In the genomic region with DNA sequence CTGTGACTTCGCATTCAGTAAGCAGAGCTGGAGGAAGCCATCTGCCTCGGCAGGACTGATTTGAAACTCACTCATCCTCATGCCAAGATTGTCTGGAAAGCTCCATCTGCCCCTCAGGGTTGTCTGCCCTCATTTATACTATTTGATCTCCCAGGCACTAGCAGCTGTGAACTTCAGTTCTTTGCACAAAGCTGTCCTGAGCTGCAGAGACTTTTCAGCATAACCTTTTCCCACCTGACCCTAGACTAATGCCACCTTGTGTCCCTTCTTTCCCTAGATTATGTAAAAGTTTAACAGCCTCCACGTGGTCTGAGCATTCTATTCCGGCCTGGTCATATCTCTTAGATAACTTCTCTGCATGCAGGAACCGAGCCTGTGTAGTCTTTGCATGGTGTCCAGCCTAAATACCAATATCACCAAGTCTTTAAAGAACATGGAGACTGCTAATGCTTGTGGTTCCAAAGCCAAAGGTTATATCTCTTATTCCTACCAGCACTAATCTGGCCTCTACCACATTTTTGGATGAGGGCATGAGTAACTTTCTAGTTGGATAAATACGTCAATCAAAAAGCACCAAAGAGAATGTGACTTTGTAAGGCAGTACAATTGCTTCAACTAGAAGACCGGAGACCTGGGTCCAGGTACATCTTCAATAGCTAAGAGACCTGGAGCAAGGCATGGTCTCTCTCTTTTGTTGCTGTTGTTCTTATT, we compare ENCODE assay signal across 1 cellular context.
TF ChIP-seq lines count a peak whose summit lies in the region.

No MANE protein-coding gene starts in this region.

TF ChIP-seq in K562, 482 proteins besides CTCF, POLR2A, EP300 and RAD21 (continued from another document and continues in another):
- no peak for TF ChIP-seq CBX2 (IDR thresholded peaks at IDR 0.05; ENCODE audit: insufficient read depth, low read length, poor library complexity, severe bottlenecking)
- TF ChIP-seq ZNF764 (CRISPR knock-in tag; IDR thresholded peaks at IDR 0.05; ENCODE audit: low read depth) = no peak
- no peak for TF ChIP-seq SMARCC2 (IDR thresholded peaks at IDR 0.05; ENCODE audit: low read depth)
- TF ChIP-seq ZFX (CRISPR knock-in tag; IDR thresholded peaks at IDR 0.05) = peak; percentile 37
- TF ChIP-seq POLR2AphosphoS2 (IDR thresholded peaks at IDR 0.05; ENCODE audit: low read length) = 0 out of 2 replicates have a peak, but pooled peaks have one; percentile 31
- no peak for TF ChIP-seq SRSF7 (optimal IDR thresholded peaks at IDR 0.05; ENCODE audit: low read depth, low read length)
- TF ChIP-seq ELF4 (CRISPR knock-in tag; IDR thresholded peaks at IDR 0.05) = no peak
- TF ChIP-seq SRSF9 (IDR thresholded peaks at IDR 0.05; ENCODE audit: borderline replicate concordance, low read depth, low read length) = no peak
- TF ChIP-seq ZNF354B (CRISPR knock-in tag; IDR thresholded peaks at IDR 0.05) = no peak
- TF ChIP-seq CBX5 (IDR thresholded peaks at IDR 0.05; ENCODE audit: borderline replicate concordance, low read depth) = no peak
- no peak for TF ChIP-seq ZKSCAN3 (CRISPR knock-in tag; IDR thresholded peaks at IDR 0.05)
- TF ChIP-seq FOXK1 (CRISPR knock-in tag; IDR thresholded peaks at IDR 0.05; ENCODE audit: borderline replicate concordance) = no peak
- no peak for TF ChIP-seq EHMT2 (IDR thresholded peaks at IDR 0.05)
- TF ChIP-seq JUNB (CRISPR knock-in tag; conservative IDR thresholded peaks at IDR 0.05) = no peak
- no peak for TF ChIP-seq ZNF143 (CRISPR knock-in tag; IDR thresholded peaks at IDR 0.05)
- TF ChIP-seq, protein P1, sequence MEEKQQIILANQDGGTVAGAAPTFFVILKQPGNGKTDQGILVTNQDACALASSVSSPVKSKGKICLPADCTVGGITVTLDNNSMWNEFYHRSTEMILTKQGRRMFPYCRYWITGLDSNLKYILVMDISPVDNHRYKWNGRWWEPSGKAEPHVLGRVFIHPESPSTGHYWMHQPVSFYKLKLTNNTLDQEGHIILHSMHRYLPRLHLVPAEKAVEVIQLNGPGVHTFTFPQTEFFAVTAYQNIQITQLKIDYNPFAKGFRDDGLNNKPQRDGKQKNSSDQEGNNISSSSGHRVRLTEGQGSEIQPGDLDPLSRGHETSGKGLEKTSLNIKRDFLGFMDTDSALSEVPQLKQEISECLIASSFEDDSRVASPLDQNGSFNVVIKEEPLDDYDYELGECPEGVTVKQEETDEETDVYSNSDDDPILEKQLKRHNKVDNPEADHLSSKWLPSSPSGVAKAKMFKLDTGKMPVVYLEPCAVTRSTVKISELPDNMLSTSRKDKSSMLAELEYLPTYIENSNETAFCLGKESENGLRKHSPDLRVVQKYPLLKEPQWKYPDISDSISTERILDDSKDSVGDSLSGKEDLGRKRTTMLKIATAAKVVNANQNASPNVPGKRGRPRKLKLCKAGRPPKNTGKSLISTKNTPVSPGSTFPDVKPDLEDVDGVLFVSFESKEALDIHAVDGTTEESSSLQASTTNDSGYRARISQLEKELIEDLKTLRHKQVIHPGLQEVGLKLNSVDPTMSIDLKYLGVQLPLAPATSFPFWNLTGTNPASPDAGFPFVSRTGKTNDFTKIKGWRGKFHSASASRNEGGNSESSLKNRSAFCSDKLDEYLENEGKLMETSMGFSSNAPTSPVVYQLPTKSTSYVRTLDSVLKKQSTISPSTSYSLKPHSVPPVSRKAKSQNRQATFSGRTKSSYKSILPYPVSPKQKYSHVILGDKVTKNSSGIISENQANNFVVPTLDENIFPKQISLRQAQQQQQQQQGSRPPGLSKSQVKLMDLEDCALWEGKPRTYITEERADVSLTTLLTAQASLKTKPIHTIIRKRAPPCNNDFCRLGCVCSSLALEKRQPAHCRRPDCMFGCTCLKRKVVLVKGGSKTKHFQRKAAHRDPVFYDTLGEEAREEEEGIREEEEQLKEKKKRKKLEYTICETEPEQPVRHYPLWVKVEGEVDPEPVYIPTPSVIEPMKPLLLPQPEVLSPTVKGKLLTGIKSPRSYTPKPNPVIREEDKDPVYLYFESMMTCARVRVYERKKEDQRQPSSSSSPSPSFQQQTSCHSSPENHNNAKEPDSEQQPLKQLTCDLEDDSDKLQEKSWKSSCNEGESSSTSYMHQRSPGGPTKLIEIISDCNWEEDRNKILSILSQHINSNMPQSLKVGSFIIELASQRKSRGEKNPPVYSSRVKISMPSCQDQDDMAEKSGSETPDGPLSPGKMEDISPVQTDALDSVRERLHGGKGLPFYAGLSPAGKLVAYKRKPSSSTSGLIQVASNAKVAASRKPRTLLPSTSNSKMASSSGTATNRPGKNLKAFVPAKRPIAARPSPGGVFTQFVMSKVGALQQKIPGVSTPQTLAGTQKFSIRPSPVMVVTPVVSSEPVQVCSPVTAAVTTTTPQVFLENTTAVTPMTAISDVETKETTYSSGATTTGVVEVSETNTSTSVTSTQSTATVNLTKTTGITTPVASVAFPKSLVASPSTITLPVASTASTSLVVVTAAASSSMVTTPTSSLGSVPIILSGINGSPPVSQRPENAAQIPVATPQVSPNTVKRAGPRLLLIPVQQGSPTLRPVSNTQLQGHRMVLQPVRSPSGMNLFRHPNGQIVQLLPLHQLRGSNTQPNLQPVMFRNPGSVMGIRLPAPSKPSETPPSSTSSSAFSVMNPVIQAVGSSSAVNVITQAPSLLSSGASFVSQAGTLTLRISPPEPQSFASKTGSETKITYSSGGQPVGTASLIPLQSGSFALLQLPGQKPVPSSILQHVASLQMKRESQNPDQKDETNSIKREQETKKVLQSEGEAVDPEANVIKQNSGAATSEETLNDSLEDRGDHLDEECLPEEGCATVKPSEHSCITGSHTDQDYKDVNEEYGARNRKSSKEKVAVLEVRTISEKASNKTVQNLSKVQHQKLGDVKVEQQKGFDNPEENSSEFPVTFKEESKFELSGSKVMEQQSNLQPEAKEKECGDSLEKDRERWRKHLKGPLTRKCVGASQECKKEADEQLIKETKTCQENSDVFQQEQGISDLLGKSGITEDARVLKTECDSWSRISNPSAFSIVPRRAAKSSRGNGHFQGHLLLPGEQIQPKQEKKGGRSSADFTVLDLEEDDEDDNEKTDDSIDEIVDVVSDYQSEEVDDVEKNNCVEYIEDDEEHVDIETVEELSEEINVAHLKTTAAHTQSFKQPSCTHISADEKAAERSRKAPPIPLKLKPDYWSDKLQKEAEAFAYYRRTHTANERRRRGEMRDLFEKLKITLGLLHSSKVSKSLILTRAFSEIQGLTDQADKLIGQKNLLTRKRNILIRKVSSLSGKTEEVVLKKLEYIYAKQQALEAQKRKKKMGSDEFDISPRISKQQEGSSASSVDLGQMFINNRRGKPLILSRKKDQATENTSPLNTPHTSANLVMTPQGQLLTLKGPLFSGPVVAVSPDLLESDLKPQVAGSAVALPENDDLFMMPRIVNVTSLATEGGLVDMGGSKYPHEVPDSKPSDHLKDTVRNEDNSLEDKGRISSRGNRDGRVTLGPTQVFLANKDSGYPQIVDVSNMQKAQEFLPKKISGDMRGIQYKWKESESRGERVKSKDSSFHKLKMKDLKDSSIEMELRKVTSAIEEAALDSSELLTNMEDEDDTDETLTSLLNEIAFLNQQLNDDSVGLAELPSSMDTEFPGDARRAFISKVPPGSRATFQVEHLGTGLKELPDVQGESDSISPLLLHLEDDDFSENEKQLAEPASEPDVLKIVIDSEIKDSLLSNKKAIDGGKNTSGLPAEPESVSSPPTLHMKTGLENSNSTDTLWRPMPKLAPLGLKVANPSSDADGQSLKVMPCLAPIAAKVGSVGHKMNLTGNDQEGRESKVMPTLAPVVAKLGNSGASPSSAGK (IDR thresholded peaks at IDR 0.05) = peak; percentile 87
- TF ChIP-seq, protein P2, sequence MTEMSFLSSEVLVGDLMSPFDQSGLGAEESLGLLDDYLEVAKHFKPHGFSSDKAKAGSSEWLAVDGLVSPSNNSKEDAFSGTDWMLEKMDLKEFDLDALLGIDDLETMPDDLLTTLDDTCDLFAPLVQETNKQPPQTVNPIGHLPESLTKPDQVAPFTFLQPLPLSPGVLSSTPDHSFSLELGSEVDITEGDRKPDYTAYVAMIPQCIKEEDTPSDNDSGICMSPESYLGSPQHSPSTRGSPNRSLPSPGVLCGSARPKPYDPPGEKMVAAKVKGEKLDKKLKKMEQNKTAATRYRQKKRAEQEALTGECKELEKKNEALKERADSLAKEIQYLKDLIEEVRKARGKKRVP (CRISPR knock-in tag; IDR thresholded peaks at IDR 0.05) = no peak
- TF ChIP-seq ELF1 (tag; IDR thresholded peaks at IDR 0.05) = no peak; the same call in 1 of the 2 replicates
- TF ChIP-seq NFYB (IDR thresholded peaks at IDR 0.05; ENCODE audit: extremely low read depth, insufficient read length) = no peak
- TF ChIP-seq TCF7 (IDR thresholded peaks at IDR 0.05; ENCODE audit: borderline replicate concordance) = no peak
- peak; percentile 28 for TF ChIP-seq TCF3 (CRISPR knock-in tag; IDR thresholded peaks at IDR 0.05)
- no peak for TF ChIP-seq E2F3 (CRISPR knock-in tag; IDR thresholded peaks at IDR 0.05)
- TF ChIP-seq, protein P3, sequence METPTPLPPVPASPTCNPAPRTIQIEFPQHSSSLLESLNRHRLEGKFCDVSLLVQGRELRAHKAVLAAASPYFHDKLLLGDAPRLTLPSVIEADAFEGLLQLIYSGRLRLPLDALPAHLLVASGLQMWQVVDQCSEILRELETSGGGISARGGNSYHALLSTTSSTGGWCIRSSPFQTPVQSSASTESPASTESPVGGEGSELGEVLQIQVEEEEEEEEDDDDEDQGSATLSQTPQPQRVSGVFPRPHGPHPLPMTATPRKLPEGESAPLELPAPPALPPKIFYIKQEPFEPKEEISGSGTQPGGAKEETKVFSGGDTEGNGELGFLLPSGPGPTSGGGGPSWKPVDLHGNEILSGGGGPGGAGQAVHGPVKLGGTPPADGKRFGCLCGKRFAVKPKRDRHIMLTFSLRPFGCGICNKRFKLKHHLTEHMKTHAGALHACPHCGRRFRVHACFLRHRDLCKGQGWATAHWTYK (CRISPR knock-in tag; IDR thresholded peaks at IDR 0.05) = no peak
- TF ChIP-seq, protein P4, sequence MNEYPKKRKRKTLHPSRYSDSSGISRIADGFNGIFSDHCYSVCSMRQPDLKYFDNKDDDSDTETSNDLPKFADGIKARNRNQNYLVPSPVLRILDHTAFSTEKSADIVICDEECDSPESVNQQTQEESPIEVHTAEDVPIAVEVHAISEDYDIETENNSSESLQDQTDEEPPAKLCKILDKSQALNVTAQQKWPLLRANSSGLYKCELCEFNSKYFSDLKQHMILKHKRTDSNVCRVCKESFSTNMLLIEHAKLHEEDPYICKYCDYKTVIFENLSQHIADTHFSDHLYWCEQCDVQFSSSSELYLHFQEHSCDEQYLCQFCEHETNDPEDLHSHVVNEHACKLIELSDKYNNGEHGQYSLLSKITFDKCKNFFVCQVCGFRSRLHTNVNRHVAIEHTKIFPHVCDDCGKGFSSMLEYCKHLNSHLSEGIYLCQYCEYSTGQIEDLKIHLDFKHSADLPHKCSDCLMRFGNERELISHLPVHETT (CRISPR knock-in tag; conservative IDR thresholded peaks at IDR 0.05 in 1 of 2, IDR thresholded peaks at IDR 0.05 in 1 of 2) = no peak
- TF ChIP-seq DDX20 (tag; IDR thresholded peaks at IDR 0.05; ENCODE audit: low read depth) = no peak
- TF ChIP-seq FOXP1 (CRISPR knock-in tag; IDR thresholded peaks at IDR 0.05) = no peak
- TF ChIP-seq FUS (optimal IDR thresholded peaks at IDR 0.05; ENCODE audit: low read depth, low read length) = no peak
- no peak for TF ChIP-seq TFAM (CRISPR knock-in tag; conservative IDR thresholded peaks at IDR 0.05)
- no peak for TF ChIP-seq GABPB1 (CRISPR knock-in tag; IDR thresholded peaks at IDR 0.05)
- no peak for TF ChIP-seq MTF1 (CRISPR knock-in tag; IDR thresholded peaks at IDR 0.05; ENCODE audit: borderline replicate concordance)
- TF ChIP-seq TCF7L2 (IDR thresholded peaks at IDR 0.05; ENCODE audit: low read depth, low read length) = no peak
- TF ChIP-seq, protein P5, sequence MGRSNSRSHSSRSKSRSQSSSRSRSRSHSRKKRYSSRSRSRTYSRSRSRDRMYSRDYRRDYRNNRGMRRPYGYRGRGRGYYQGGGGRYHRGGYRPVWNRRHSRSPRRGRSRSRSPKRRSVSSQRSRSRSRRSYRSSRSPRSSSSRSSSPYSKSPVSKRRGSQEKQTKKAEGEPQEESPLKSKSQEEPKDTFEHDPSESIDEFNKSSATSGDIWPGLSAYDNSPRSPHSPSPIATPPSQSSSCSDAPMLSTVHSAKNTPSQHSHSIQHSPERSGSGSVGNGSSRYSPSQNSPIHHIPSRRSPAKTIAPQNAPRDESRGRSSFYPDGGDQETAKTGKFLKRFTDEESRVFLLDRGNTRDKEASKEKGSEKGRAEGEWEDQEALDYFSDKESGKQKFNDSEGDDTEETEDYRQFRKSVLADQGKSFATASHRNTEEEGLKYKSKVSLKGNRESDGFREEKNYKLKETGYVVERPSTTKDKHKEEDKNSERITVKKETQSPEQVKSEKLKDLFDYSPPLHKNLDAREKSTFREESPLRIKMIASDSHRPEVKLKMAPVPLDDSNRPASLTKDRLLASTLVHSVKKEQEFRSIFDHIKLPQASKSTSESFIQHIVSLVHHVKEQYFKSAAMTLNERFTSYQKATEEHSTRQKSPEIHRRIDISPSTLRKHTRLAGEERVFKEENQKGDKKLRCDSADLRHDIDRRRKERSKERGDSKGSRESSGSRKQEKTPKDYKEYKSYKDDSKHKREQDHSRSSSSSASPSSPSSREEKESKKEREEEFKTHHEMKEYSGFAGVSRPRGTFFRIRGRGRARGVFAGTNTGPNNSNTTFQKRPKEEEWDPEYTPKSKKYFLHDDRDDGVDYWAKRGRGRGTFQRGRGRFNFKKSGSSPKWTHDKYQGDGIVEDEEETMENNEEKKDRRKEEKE (IDR thresholded peaks at IDR 0.05; ENCODE audit: borderline replicate concordance in 1 of 2, control insufficient read depth in 1 of 2, low read depth in 2 of 2, low read length in 1 of 2) = no peak
- no peak for TF ChIP-seq ZKSCAN8 (CRISPR knock-in tag; IDR thresholded peaks at IDR 0.05)
- peak; percentile 24; the same call in 1 of the 2 replicates for TF ChIP-seq MYNN (IDR thresholded peaks at IDR 0.05)
- TF ChIP-seq MYNN (CRISPR knock-in tag; IDR thresholded peaks at IDR 0.05) = no peak
- TF ChIP-seq, protein P6, sequence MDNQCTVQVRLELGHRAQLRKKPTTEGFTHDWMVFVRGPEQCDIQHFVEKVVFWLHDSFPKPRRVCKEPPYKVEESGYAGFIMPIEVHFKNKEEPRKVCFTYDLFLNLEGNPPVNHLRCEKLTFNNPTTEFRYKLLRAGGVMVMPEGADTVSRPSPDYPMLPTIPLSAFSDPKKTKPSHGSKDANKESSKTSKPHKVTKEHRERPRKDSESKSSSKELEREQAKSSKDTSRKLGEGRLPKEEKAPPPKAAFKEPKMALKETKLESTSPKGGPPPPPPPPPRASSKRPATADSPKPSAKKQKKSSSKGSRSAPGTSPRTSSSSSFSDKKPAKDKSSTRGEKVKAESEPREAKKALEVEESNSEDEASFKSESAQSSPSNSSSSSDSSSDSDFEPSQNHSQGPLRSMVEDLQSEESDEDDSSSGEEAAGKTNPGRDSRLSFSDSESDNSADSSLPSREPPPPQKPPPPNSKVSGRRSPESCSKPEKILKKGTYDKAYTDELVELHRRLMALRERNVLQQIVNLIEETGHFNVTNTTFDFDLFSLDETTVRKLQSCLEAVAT (IDR thresholded peaks at IDR 0.05) = no peak; a peak in 1 of 4 replicates
- TF ChIP-seq, protein P7, sequence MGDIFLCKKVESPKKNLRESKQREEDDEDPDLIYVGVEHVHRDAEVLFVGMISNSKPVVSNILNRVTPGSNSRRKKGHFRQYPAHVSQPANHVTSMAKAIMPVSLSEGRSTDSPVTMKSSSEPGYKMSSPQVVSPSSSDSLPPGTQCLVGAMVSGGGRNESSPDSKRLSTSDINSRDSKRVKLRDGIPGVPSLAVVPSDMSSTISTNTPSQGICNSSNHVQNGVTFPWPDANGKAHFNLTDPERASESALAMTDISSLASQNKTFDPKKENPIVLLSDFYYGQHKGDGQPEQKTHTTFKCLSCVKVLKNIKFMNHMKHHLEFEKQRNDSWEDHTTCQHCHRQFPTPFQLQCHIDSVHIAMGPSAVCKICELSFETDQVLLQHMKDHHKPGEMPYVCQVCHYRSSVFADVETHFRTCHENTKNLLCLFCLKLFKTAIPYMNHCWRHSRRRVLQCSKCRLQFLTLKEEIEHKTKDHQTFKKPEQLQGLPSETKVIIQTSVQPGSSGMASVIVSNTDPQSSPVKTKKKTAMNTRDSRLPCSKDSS (IDR thresholded peaks at IDR 0.05; ENCODE audit: low read depth, partially characterized antibody) = no peak
- no peak for TF ChIP-seq NR2F6 (CRISPR knock-in tag; IDR thresholded peaks at IDR 0.05)
- TF ChIP-seq XRCC5 (IDR thresholded peaks at IDR 0.05; ENCODE audit: low read depth, low read length) = no peak
